Comparison of ENCODE assay signal across 8 cellular contexts in genomic region chr10:50326757-50327701, GRCh38.
A peak's percentile ranks its signal among the peaks of the same experiment; 100 is the strongest.
DNase-seq lines count a peak whose midpoint lies in the region; ATAC-seq, FAIRE-seq and TF ChIP-seq lines count a peak whose summit lies in the region.

No MANE protein-coding gene starts in this region.

- H3K27me3 ChIP-seq in bronchial epithelial cell (ENCODE audit: control insufficient read depth, insufficient read depth, low read length) (no peaks in the 10 kb centered on the region), lower lobe of right lung (ENCODE audit: low read depth) (no peaks in the 10 kb centered on the region), uterus (no peaks in the 10 kb centered on the region)

- peak overlapping the region; percentile 2 for H3K4me3 ChIP-seq in bronchial epithelial cell (ENCODE audit: low read depth, low read length)
- no peak overlapping the region for H3K4me3 ChIP-seq in lower lobe of right lung
- H3K4me3 ChIP-seq in uterus, result no peak overlapping the region

- H3K4me1 ChIP-seq in lower lobe of right lung (peaks cover 47% of the 10 kb centered on the region), uterus (peaks cover 0 to 7% of the 10 kb centered on the region in 2 donors)

- peak overlapping the region; percentile 45 for H3K4me3 Mint-ChIP-seq in activated naive CD4-positive, alpha-beta T cell treated with anti-CD3 and anti-CD28 coated beads, Interleukin-2, amount 10 ng/mL, durations not matched to agents 7 days and 5 days
- no peak overlapping the region for H3K4me3 Mint-ChIP-seq in activated naive CD4-positive, alpha-beta T cell treated with anti-CD3 and anti-CD28 coated beads for 36 hours

- no peak for DNase-seq in activated naive CD4-positive, alpha-beta T cell treated with anti-CD3 and anti-CD28 coated beads, Interleukin-2, amount 10 ng/mL, durations not matched to agents 7 days and 5 days
- no peak for DNase-seq in activated naive CD4-positive, alpha-beta T cell treated with anti-CD3 and anti-CD28 coated beads for 36 hours
- DNase-seq in bronchial epithelial cell (ENCODE audit: low read depth), result peak; percentile 80
- no peak for DNase-seq in lower lobe of right lung
- DNase-seq in uterus, result peak in 1 of 2 donors; percentile 24
- no peak for DNase-seq in activated T-cell treated with anti-CD3 and anti-CD28 coated beads, Interleukin-2, amount 50 U/mL, for 48 hours
- no peak for DNase-seq in COLO829 (ENCODE audit: low spot score)

- H3K36me3 ChIP-seq in bronchial epithelial cell (ENCODE audit: control insufficient read depth, insufficient read depth, low read length), result no peaks in the 10 kb centered on the region
- H3K36me3 ChIP-seq in lower lobe of right lung, result no peaks in the 10 kb centered on the region
- no peaks in the 10 kb centered on the region for H3K36me3 ChIP-seq in uterus

- H3K27me3 Mint-ChIP-seq in activated naive CD4-positive, alpha-beta T cell treated with anti-CD3 and anti-CD28 coated beads, Interleukin-2, amount 10 ng/mL, durations not matched to agents 7 days and 5 days, result no peaks in the 10 kb centered on the region
- H3K27me3 Mint-ChIP-seq in activated naive CD4-positive, alpha-beta T cell treated with anti-CD3 and anti-CD28 coated beads for 36 hours (ENCODE audit: low read depth), result no peaks in the 10 kb centered on the region

- CTCF ChIA-PET in activated naive CD4-positive, alpha-beta T cell treated with anti-CD3 and anti-CD28 coated beads, Interleukin-2, amount 10 ng/mL, durations not matched to agents 7 days and 5 days (lab: Charles Lee), result interaction anchor here (1.6 kb wide), 1 partner anchor 12 kb away, joined by 6 read pairs; no protein-coding TSS in a partner anchor
- CTCF ChIA-PET in activated naive CD4-positive, alpha-beta T cell treated with anti-CD3 and anti-CD28 coated beads for 36 hours (lab: Charles Lee), result interaction anchor here (0.6 kb wide), 1 partner anchor 23 kb away, joined by 5 read pairs; no protein-coding TSS in a partner anchor

- TF ChIP-seq CTCF in bronchial epithelial cell (IDR thresholded peaks at IDR 0.05; ENCODE audit: insufficient read depth, low read length, severe bottlenecking) (no peak), lower lobe of right lung (IDR thresholded peaks at IDR 0.05) (no peak), uterus (IDR thresholded peaks at IDR 0.05) (no peak)

- ATAC-seq in lower lobe of right lung (peak; percentile 67 to 73), GM21447 (IDR thresholded peaks at IDR 0.05; ENCODE audit: unreplicated experiment) (no peak)

- no peaks in the 10 kb centered on the region for H3K9me3 ChIP-seq in lower lobe of right lung
- H3K9me3 ChIP-seq in uterus, result no peaks in the 10 kb centered on the region

- no peak overlapping the region for H3K27ac Mint-ChIP-seq in activated naive CD4-positive, alpha-beta T cell treated with anti-CD3 and anti-CD28 coated beads, Interleukin-2, amount 10 ng/mL, durations not matched to agents 7 days and 5 days
- no peak overlapping the region for H3K27ac Mint-ChIP-seq in activated naive CD4-positive, alpha-beta T cell treated with anti-CD3 and anti-CD28 coated beads for 36 hours

- FAIRE-seq in bronchial epithelial cell (lab: Jason Lieb, UNC), result no peak

- no peaks in the 10 kb centered on the region for H3K9me3 Mint-ChIP-seq in activated naive CD4-positive, alpha-beta T cell treated with anti-CD3 and anti-CD28 coated beads, Interleukin-2, amount 10 ng/mL, durations not matched to agents 7 days and 5 days
- no peaks in the 10 kb centered on the region for H3K9me3 Mint-ChIP-seq in activated naive CD4-positive, alpha-beta T cell treated with anti-CD3 and anti-CD28 coated beads for 36 hours

- H3K27ac ChIP-seq in lower lobe of right lung, result peak overlapping the region; percentile 9
- H3K27ac ChIP-seq in uterus, result peak overlapping the region; percentile 66 to 83

- peaks cover 22% of the 10 kb centered on the region for H3K4me1 Mint-ChIP-seq in activated naive CD4-positive, alpha-beta T cell treated with anti-CD3 and anti-CD28 coated beads, Interleukin-2, amount 10 ng/mL, durations not matched to agents 7 days and 5 days
- peaks cover 1% of the 10 kb centered on the region for H3K4me1 Mint-ChIP-seq in activated naive CD4-positive, alpha-beta T cell treated with anti-CD3 and anti-CD28 coated beads for 36 hours (ENCODE audit: low read depth)

- no peak for TF ChIP-seq POLR2A in uterus (IDR thresholded peaks at IDR 0.05)

- intact Hi-C loops in activated naive CD4-positive, alpha-beta T cell treated with anti-CD3 and anti-CD28 coated beads for 36 hours (cut with micrococcal nuclease), result no loop called here
- intact Hi-C loops in lower lobe of right lung (cut with DNase I) (loop anchor here (10.0 kb wide), 1 partner anchor 88 kb away; no protein-coding TSS in a partner anchor), uterus (cut with DNase I; ENCODE audit: low total_unique reads) (no loop called here)

- H3K36me3 Mint-ChIP-seq in activated naive CD4-positive, alpha-beta T cell treated with anti-CD3 and anti-CD28 coated beads, Interleukin-2, amount 10 ng/mL, durations not matched to agents 7 days and 5 days, result peaks cover 5% of the 10 kb centered on the region
- H3K36me3 Mint-ChIP-seq in activated naive CD4-positive, alpha-beta T cell treated with anti-CD3 and anti-CD28 coated beads for 36 hours (ENCODE audit: low read depth), result peaks cover 4% of the 10 kb centered on the region
